Comparison of ENCODE assay signal across 8 cellular contexts in the genomic region with DNA sequence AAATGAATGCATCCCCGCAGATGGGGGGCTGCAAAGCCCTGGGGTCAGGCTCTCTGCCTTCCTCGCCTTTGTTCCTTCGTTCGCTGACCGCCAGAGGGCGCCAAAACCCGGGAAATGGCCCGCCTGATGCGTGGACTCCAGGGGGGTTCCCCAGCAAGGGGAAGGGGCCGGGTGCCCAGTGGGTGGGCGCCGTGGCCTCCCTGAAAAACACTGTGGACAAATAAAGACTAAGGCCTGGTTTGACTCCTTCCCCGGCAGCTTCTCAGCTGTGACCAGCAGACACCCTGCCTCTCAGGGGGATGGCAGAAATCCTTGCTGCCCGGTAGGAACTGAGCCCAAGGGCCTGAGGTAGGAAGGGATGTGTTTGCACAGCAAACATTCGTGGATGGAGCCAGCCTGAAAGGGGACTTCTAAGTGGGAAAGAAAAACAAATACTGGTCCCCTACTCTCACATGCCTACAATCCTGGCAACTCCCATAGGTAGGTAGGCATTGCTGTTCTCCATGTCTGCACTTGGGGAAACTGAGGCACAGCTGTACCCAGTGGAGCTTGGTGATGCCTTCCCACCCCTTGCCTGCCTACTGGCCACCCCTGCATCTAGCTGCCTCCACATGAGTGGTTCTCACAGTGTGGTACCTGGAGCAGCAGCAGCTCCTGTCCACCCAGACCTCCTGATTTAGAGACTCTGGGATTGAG. TPM values are rescaled to one million over a fixed set of nuclear protein-coding genes. Genes with fewer than 3 reads are reported as not detected.
DNase-seq lines count a peak whose midpoint lies in the region; TF ChIP-seq lines count a peak whose summit lies in the region.

No MANE protein-coding gene starts in this region.

- H3K4me3 Mint-ChIP-seq in HFFc6 (no peak overlapping the region), immature natural killer cell (no peak overlapping the region)

- H3K9me3 Mint-ChIP-seq in HFFc6 (no peaks in the 10 kb centered on the region), immature natural killer cell (peaks cover 0 to 2% (median 0%) of the 10 kb centered on the region in 6 donors)

- H3K36me3 Mint-ChIP-seq in HFFc6 (ENCODE audit: low read depth): no peaks in the 10 kb centered on the region
- H3K36me3 Mint-ChIP-seq in immature natural killer cell: no peaks in the 10 kb centered on the region

- H3K27ac Mint-ChIP-seq in HFFc6 (no peak overlapping the region), immature natural killer cell (no peak overlapping the region)

- H3K4me1 Mint-ChIP-seq in HFFc6 (ENCODE audit: low read depth): peaks cover 39% of the 10 kb centered on the region
- H3K4me1 Mint-ChIP-seq in immature natural killer cell: peaks cover 6 to 8% of the 10 kb centered on the region in 2 donors

- no peaks in the 10 kb centered on the region; the same call in none of the 2 replicates for H3K27me3 Mint-ChIP-seq in HFFc6 (ENCODE audit: insufficient read depth)
- H3K27me3 Mint-ChIP-seq in immature natural killer cell (ENCODE audit: low read depth in 3 of 3): peaks cover 11 to 14% (median 11%) of the 10 kb centered on the region in 3 donors

- DNase-seq in C1 segment of cervical spinal cord (lab: John Stamatoyannopoulos, UW): peak in 11 of 14 donors; percentile 14 to 76 (median 40)
- DNase-seq in HFFc6: no peak
- DNase-seq in T-helper 22 cell (ENCODE audit: low read depth): peak; percentile 24
- DNase-seq in anterior cingulate cortex (lab: John Stamatoyannopoulos, UW): peak in 45 of 58 donors; percentile 10 to 84 (median 42)
- peak; percentile 61 to 68 (median 63) for DNase-seq in immature natural killer cell
- DNase-seq in stimulated activated CD4-positive, alpha-beta T cell treated with anti-CD3 and anti-CD28 coated beads, Interleukin-4, amount 100 ng/mL, for 1 hour: peak; percentile 77
- no peak for DNase-seq in RKO (ENCODE audit: low spot score)
- no peak for DNase-seq in COR-L47 (lab: John Stamatoyannopoulos, UW)

- TF ChIP-seq CTCF in HFFc6 (IDR thresholded peaks at IDR 0.05): peak; percentile 99

RNA-seq across cellular contexts. Expression of a gene that starts 57.7 kb away (rescaled TPM):
- total RNA-seq in HFFc6 (2021; fragmentation: NEBNext Ultra II Directional; extraction: Animal tissue kit (Norgen Biotek cat#: 25700)): 100 to 1,000 TPM; 213 to 319 (median 307) TPM
- 1,000 to 10,000 TPM in 1 of 3 donors, 100 to 1,000 TPM in 2; 548 to 1,082 (median 887) TPM for polyA plus RNA-seq in immature natural killer cell

Comparison
In these comparisons a context has a peak if more than half of its experiments do, and no peak if none do; other contexts are left out.
1. DNase-seq: peak in C1 segment of cervical spinal cord (11 of 14), T-helper 22 cell (single experiment), anterior cingulate cortex (45 of 58), immature natural killer cell (3 of 3) and stimulated activated CD4-positive, alpha-beta T cell treated with anti-CD3 and anti-CD28 coated beads, Interleukin-4, amount 100 ng/mL, for 1 hour (single experiment); none in HFFc6 (single experiment), RKO (single experiment) and COR-L47 (single experiment).